ENCODE assay signal across 8 cellular contexts in genomic region chrX:18425199-18426003, GRCh38. TPM values are rescaled to one million over a fixed set of nuclear protein-coding genes. Genes with fewer than 3 reads are reported as not detected.
A peak's percentile ranks its signal among the peaks of the same experiment; 100 is the strongest.
DNase-seq lines count a peak whose midpoint lies in the region; ATAC-seq, FAIRE-seq and TF ChIP-seq lines count a peak whose summit lies in the region.

CDKL5 (plus strand) TSS chrX:18425608; CDS start chrX:18507097, 81,489 bp downstream.

- no peaks in the 10 kb centered on the region for H3K9me1 ChIP-seq in keratinocyte (ENCODE audit: control insufficient read depth, extremely low read depth, insufficient read depth, low read length)

- peak within 1 kb of the TSS; percentile 55 for H3K9ac ChIP-seq in keratinocyte (ENCODE audit: control insufficient read depth, extremely low read depth, insufficient read depth, low read length)

- peak within 1 kb of the TSS; percentile 92 for H2AFZ ChIP-seq in keratinocyte (ENCODE audit: control insufficient read depth, low read length)

- ATAC-seq in HG03439 (IDR thresholded peaks at IDR 0.05; ENCODE audit: unreplicated experiment), result peak; percentile 96

- H3K27me3 ChIP-seq in keratinocyte (ENCODE audit: control insufficient read depth, extremely low read depth, insufficient read depth, low read length), result no peaks in the 10 kb centered on the region

- H3K36me3 Mint-ChIP-seq in chondrocyte (ENCODE audit: low read depth), result no peaks in the 10 kb centered on the region

- H3K9me3 Mint-ChIP-seq in chondrocyte (ENCODE audit: low read depth), result no peaks in the 10 kb centered on the region

- no peaks in the 10 kb centered on the region for H3K27me3 Mint-ChIP-seq in chondrocyte (ENCODE audit: low read depth)

- H3K79me2 ChIP-seq in keratinocyte (ENCODE audit: control insufficient read depth, insufficient read depth, low read length), result no peaks in the 10 kb centered on the region

- TF ChIP-seq CTCF in chondrocyte (IDR thresholded peaks at IDR 0.05) (no peak), keratinocyte (optimal IDR thresholded peaks at IDR 0.05 in 1 of 3, IDR thresholded peaks at IDR 0.05 in 1 of 3, conservative IDR thresholded peaks at IDR 0.05 in 1 of 3; ENCODE audit: extremely low read depth in 1 of 3, insufficient read depth in 2 of 3, low read length in 3 of 3) (no peak)

- H3K4me3 ChIP-seq in keratinocyte (ENCODE audit: control insufficient read depth in 2 of 3, extremely low read depth in 1 of 3, insufficient read depth in 2 of 3, low read depth in 1 of 3, low read length in 3 of 3), result peak within 1 kb of the TSS; percentile 67 to 78 (median 73)

- no peaks in the 10 kb centered on the region for H3K36me3 ChIP-seq in keratinocyte (ENCODE audit: control insufficient read depth in 2 of 2, extremely low read depth in 1 of 2, insufficient read depth in 2 of 2, low read length in 2 of 2)

- no peaks in the 10 kb centered on the region for H3K9me3 ChIP-seq in keratinocyte (ENCODE audit: control insufficient read depth, low read depth, low read length)

- FAIRE-seq in GM19239 (lab: Jason Lieb, UNC), result peak; percentile 96
- FAIRE-seq in keratinocyte (lab: Jason Lieb, UNC), result no peak

- peaks cover 32% of the 10 kb centered on the region for H3K4me1 Mint-ChIP-seq in chondrocyte (ENCODE audit: low read depth)

- H3K27ac ChIP-seq in keratinocyte (ENCODE audit: control insufficient read depth, insufficient read depth, low read length), result peak within 1 kb of the TSS; percentile 24

- H3K4me1 ChIP-seq in keratinocyte (ENCODE audit: control insufficient read depth, extremely low read depth, insufficient read depth, low read length), result no peaks in the 10 kb centered on the region

- peak within 1 kb of the TSS; percentile 95 for H3K27ac Mint-ChIP-seq in chondrocyte (ENCODE audit: unreplicated experiment)

- dilution Hi-C loops in keratinocyte (cut with MboI; ENCODE audit: extremely low pct_ligation_motif_present, low sequenced_read_pairs), result no loop called here

- no peaks in the 10 kb centered on the region for H4K20me1 ChIP-seq in keratinocyte (ENCODE audit: control insufficient read depth, extremely low read depth, insufficient read depth, low read length)

- H3K4me3 Mint-ChIP-seq in chondrocyte (ENCODE audit: unreplicated experiment), result peak within 1 kb of the TSS; percentile 76

- DNase-seq in AML-193 (lab: John Stamatoyannopoulos, UW) (peak; percentile 80 to 82), GM19239 (ENCODE audit: insufficient read length, low spot score) (peak; percentile 60), NCI-H510A (lab: John Stamatoyannopoulos, UW) (peak; percentile 95), chondrocyte (ENCODE audit: low spot score) (peak; percentile 98), keratinocyte (ENCODE audit: low read depth, low spot score) (peak; percentile 66)
- peak; percentile 88 to 93 for DNase-seq in activated CD4-positive, alpha-beta T cell treated with anti-CD3 and anti-CD28 coated beads for 24 hours (ENCODE audit: low read depth in 2 of 2)
- DNase-seq in stimulated activated CD4-positive, alpha-beta T cell treated with anti-CD3 and anti-CD28 coated beads, Interleukin-12 subunit alpha, Interleukin-12 subunit beta, amount 100 ng/mL, for 4 hours, result peak; percentile 90

- H3K4me2 ChIP-seq in keratinocyte (ENCODE audit: control insufficient read depth, extremely low read depth, insufficient read depth, low read depth, low read length), result peak within 1 kb of the TSS; percentile 87

RNA-seq across cellular contexts. Expression of gene CDKL5, which starts in this region (rescaled TPM):
- total RNA-seq in chondrocyte, result 20.7 to 22.1 TPM (median 21.6 TPM) in 3 replicates
- 2.6 to 4.2 TPM (median 3.4 TPM) in 3 replicates for polyA plus RNA-seq in keratinocyte
- polyA plus RNA-seq in keratinocyte (2011; ENCODE audit: low read depth), result 4.0 TPM
- 1.2 and 2.7 TPM in 2 replicates for polyA plus RNA-seq in keratinocyte (2011; cell fraction: cytosol; rRNA removed)
- 6.4 TPM in 2 replicates for polyA plus RNA-seq in keratinocyte (2011; cell fraction: nucleus; rRNA removed)
- 1.3 and 1.7 TPM in 2 replicates for polyA plus RNA-seq in keratinocyte (2012; ENCODE audit: low replicate concordance)
- 4.1 to 13.5 TPM (median 8.2 TPM) in 3 replicates for polyA minus RNA-seq in keratinocyte
- polyA minus RNA-seq in keratinocyte (2011; cell fraction: cytosol; rRNA and poly(A)+ RNA removed), result 1.9 TPM
- polyA minus RNA-seq in keratinocyte (2011; cell fraction: nucleus; rRNA and poly(A)+ RNA removed), result 7.3 and 13.3 TPM in 2 replicates

Comparison
In these comparisons a context has a peak if more than half of its experiments do, and no peak if none do; other contexts are left out.
1. Peak in every context shown above with its lines: DNase-seq, ATAC-seq, H3K4me3 ChIP-seq and H3K27ac ChIP-seq.